ENCODE assay signal across 11 cellular contexts in the genomic region with DNA sequence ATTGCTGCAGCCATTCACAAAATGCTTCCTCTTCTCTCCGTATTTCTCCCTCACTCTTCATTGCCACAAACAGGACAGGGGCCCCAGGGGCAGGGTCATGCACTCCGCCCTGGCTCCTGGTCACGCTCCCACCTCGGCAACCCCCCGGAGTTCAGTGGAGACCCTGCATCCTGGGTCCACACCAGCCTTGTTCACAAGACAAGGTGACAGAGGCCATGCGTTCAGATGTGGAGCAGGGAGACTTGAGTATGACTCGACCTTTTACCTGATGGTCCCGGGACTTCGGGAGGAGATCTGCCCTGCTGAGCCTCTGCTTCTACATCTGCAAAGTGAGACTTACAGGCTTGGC. TPM values are rescaled to one million over a fixed set of nuclear protein-coding genes. Genes with fewer than 3 reads are reported as not detected.
DNase-seq lines count a peak whose midpoint lies in the region; ATAC-seq and TF ChIP-seq lines count a peak whose summit lies in the region.
"Had no signal": no experiment of that assay in that cellular context is flagged by ENCODE, and none has a peak within 500 bp of the region (broad histone marks: within the 10 kb centered on the region; RNA-seq: fewer than 3 reads in every experiment).

No MANE protein-coding gene starts in this region.

- intact Hi-C loops in IMR-90 (cut with micrococcal nuclease) = loop anchor here (1.0 to 5.0 kb wide), 4 partner anchors 92 to 582 kb away; no protein-coding TSS in a partner anchor

- H3K36me3 ChIP-seq in IMR-90 (ENCODE audit: control insufficient read depth, insufficient read depth, low read length) = no peaks in the 10 kb centered on the region
- H3K36me3 ChIP-seq in adipocyte (ENCODE audit: control insufficient read depth, insufficient read depth, low read length, severe bottlenecking) = no peaks in the 10 kb centered on the region

- peaks cover 2% of the 10 kb centered on the region for H3K9me3 ChIP-seq in IMR-90 (ENCODE audit: control insufficient read depth, insufficient read depth, low read length)
- peaks cover 8% of the 10 kb centered on the region for H3K9me3 ChIP-seq in adipocyte (ENCODE audit: control insufficient read depth, low read length)

- TF ChIP-seq CTCF in IMR-90 (conservative IDR thresholded peaks at IDR 0.05; ENCODE audit: low read depth, low read length) (no peak), GM20000 (IDR thresholded peaks at IDR 0.05; ENCODE audit: extremely low read depth, missing control alignments) (no peak)

- peaks cover 3 to 26% (median 15%) of the 10 kb centered on the region in 5 donors for H3K27me3 Mint-ChIP-seq in naive thymus-derived CD8-positive, alpha-beta T cell

- H3K27ac ChIP-seq in IMR-90 (ENCODE audit: insufficient read depth, low read length) = no peak overlapping the region

- H3K27ac Mint-ChIP-seq in naive thymus-derived CD8-positive, alpha-beta T cell = peak overlapping the region in 1 of 10 donors; percentile 64
- H3K27ac Mint-ChIP-seq: activated B cell treated with CpG ODN at 0.5 μM for 24 hours, progenitor cell of endocrine pancreas had no signal

- no peaks in the 10 kb centered on the region for H4K20me1 ChIP-seq in IMR-90 (ENCODE audit: insufficient read depth, low read length)

- no peak overlapping the region for H2AK9ac ChIP-seq in IMR-90 (replicated peaks; ENCODE audit: low read depth, low read length, poor library complexity)

- no peak overlapping the region for H4K91ac ChIP-seq in IMR-90 (ENCODE audit: insufficient read depth, low read depth, low read length)

- no TSS peak for BruUV-seq in IMR-90 (replicated peaks; lab: Mats Ljungman, UMichigan)

- H3K79me1 ChIP-seq in IMR-90 (ENCODE audit: low read depth in 1 of 2, low read length in 2 of 2) = no peaks in the 10 kb centered on the region

- no peak overlapping the region for H4K8ac ChIP-seq in IMR-90 (ENCODE audit: low read depth in 2 of 2, low read length in 2 of 2)

- H4K5ac ChIP-seq in IMR-90 (ENCODE audit: low read depth, low read length) = no peak overlapping the region

- H3K9ac ChIP-seq in IMR-90 (ENCODE audit: low read depth, low read length) (no peak overlapping the region), adipocyte (ENCODE audit: low read length) (peak overlapping the region; percentile 18)

- POLR2A ChIA-PET in IMR-90 (lab: Charles Lee; ENCODE audit: unreplicated experiment) = no interaction called here
- POLR2A ChIA-PET in naive thymus-derived CD8-positive, alpha-beta T cell (lab: Charles Lee) = no interaction called here

- H3K14ac ChIP-seq in IMR-90 (replicated peaks; ENCODE audit: low read depth, low read length) = no peak overlapping the region

- H3K36me3 Mint-ChIP-seq in naive thymus-derived CD8-positive, alpha-beta T cell = no peaks in the 10 kb centered on the region

- peak; percentile 8 for DNase-seq in Ammon's horn (ENCODE audit: low spot score)
- no peak for DNase-seq in IMR-90
- no peak for DNase-seq in adipocyte (ENCODE audit: low read depth)
- DNase-seq in naive thymus-derived CD8-positive, alpha-beta T cell = no peak
- DNase-seq in GM20000 (ENCODE audit: low spot score) = no peak
- DNase-seq in cortex of kidney (lab: John Stamatoyannopoulos, UW) = no peak

- no peak overlapping the region for H3K23ac ChIP-seq in IMR-90 (ENCODE audit: low read depth, low read length)

- no peak for ATAC-seq in IMR-90 (ENCODE audit: low read depth)
- no peak for ATAC-seq in naive thymus-derived CD8-positive, alpha-beta T cell
- ATAC-seq in HG03045 (IDR thresholded peaks at IDR 0.05; ENCODE audit: unreplicated experiment) = no peak
- no peak for ATAC-seq in HG03460 (IDR thresholded peaks at IDR 0.05; ENCODE audit: unreplicated experiment)

- CTCF ChIA-PET in IMR-90 (lab: Yijun Ruan, JAX) = interaction anchor here (1.9 kb wide), 1 partner anchor 13 kb away, joined by 6 read pairs; no protein-coding TSS in a partner anchor

- H3K4me1 Mint-ChIP-seq in naive thymus-derived CD8-positive, alpha-beta T cell = peaks cover 5 to 27% (median 15%) of the 10 kb centered on the region in 4 donors

- in situ Hi-C loops in IMR-90 (cut with MboI; ENCODE audit: low sequenced_read_pairs) = no loop called here

- TF ChIP-seq POLR2A in IMR-90 (IDR thresholded peaks at IDR 0.05; ENCODE audit: low read depth, low read length) = no peak

- dilution Hi-C loops in IMR-90 (cut with HindIII; ENCODE audit: low sequenced_read_pairs, unreplicated experiment) = no loop called here

- H3K9me3 Mint-ChIP-seq in naive thymus-derived CD8-positive, alpha-beta T cell = peaks cover 0 to under 1% (median 0%) of the 10 kb centered on the region in 9 donors
- H3K9me3 Mint-ChIP-seq: activated B cell treated with CpG ODN at 0.5 μM for 24 hours had no signal

- H2BK5ac ChIP-seq in IMR-90 (ENCODE audit: low read depth, low read length, poor library complexity, severe bottlenecking) = no peak overlapping the region

- no peak overlapping the region for H2BK15ac ChIP-seq in IMR-90 (ENCODE audit: low read depth, low read length)

- no peaks in the 10 kb centered on the region for H3K9me1 ChIP-seq in IMR-90 (ENCODE audit: insufficient read depth, low read length)

- H3K4me2 ChIP-seq in IMR-90 (ENCODE audit: low read depth, low read length) = no peak overlapping the region; the same call in 1 of the 2 replicates

- no peak overlapping the region for H3K18ac ChIP-seq in IMR-90 (ENCODE audit: low read depth, low read length)

- 83% methylated on average over 2 of the region's 9 CpGs; no CpG with 5 or more reads in 1 of the 2 experiments for WGBS in IMR-90 (ENCODE audit: extremely low coverage in 2 of 2, insufficient read length in 1 of 2), 2 experiments

- no peak overlapping the region for H3K4ac ChIP-seq in IMR-90 (ENCODE audit: low read depth, low read length)

- H3K27me3 ChIP-seq in IMR-90 (ENCODE audit: control insufficient read depth, insufficient read depth, low read length) (peaks cover 32% of the 10 kb centered on the region), adipocyte (replicated peaks; ENCODE audit: control insufficient read depth, insufficient read depth, low read length) (peaks cover 17% of the 10 kb centered on the region)

- H3K4me3 ChIP-seq in IMR-90 (ENCODE audit: insufficient read depth, low read depth, low read length) = no peak overlapping the region
- H3K4me3 ChIP-seq in adipocyte (ENCODE audit: low read length) = peak overlapping the region; percentile 64

- H2AFZ ChIP-seq in IMR-90 (replicated peaks; ENCODE audit: low read length, poor library complexity) = peak overlapping the region; percentile 93

- H2BK120ac ChIP-seq in IMR-90 (ENCODE audit: low read depth, low read length) = no peak overlapping the region

- no peak overlapping the region for H2AK5ac ChIP-seq in IMR-90 (ENCODE audit: low read depth, low read length)

- no peak overlapping the region for H3K56ac ChIP-seq in IMR-90 (ENCODE audit: extremely low read depth, insufficient read depth, low read length)

- no peak overlapping the region for H2BK20ac ChIP-seq in IMR-90 (ENCODE audit: low read depth, low read length)

- H3K4me3 Mint-ChIP-seq in naive thymus-derived CD8-positive, alpha-beta T cell = peak overlapping the region; percentile 45 to 76 (median 66)
- H3K4me3 Mint-ChIP-seq: activated B cell treated with CpG ODN at 0.5 μM for 24 hours had no signal

- H3K4me1 ChIP-seq in IMR-90 (ENCODE audit: control insufficient read depth, insufficient read depth, low read length) = peaks cover 2% of the 10 kb centered on the region; the same call in 1 of the 2 replicates
- H3K4me1 ChIP-seq in adipocyte (ENCODE audit: control insufficient read depth, insufficient read depth, low read length) = peaks cover 10% of the 10 kb centered on the region

- TF ChIP-seq RAD21 in IMR-90 (IDR thresholded peaks at IDR 0.05; ENCODE audit: low read length) = no peak

TF ChIP-seq in IMR-90, 13 proteins besides CTCF, POLR2A, EP300 and RAD21:
- TF ChIP-seq BHLHE40 (IDR thresholded peaks at IDR 0.05; ENCODE audit: low read depth, low read length) (no peak), USF2 (IDR thresholded peaks at IDR 0.05; ENCODE audit: low read depth, low read length) (no peak), MAFK (IDR thresholded peaks at IDR 0.05; ENCODE audit: low read depth, low read length) (no peak), RCOR1 (IDR thresholded peaks at IDR 0.05; ENCODE audit: insufficient replicate concordance, low read length) (no peak), CEBPB (IDR thresholded peaks at IDR 0.05; ENCODE audit: low read depth, low read length) (no peak), MAZ (IDR thresholded peaks at IDR 0.05; ENCODE audit: borderline replicate concordance, low read depth, low read length) (no peak), MXI1 (IDR thresholded peaks at IDR 0.05; ENCODE audit: borderline replicate concordance, low read depth, low read length) (no peak)
TF ChIP-seq in IMR-90: peak in this region for 0.

RNA-seq across cellular contexts. Expression of gene ANKRD60, which starts 49.4 kb away (rescaled TPM):
- total RNA-seq in IMR-90 (2012; rRNA removed) = not detected in 2 replicates
- not detected in 2 replicates for polyA plus RNA-seq in IMR-90 (2012; rRNA removed)
- not detected in 2 replicates for polyA plus RNA-seq in IMR-90 (2012; cell fraction: cytosol; rRNA removed)
- polyA plus RNA-seq in IMR-90 (2012; cell fraction: nucleus; rRNA removed; ENCODE audit: low replicate concordance) = not detected in 2 replicates
- total RNA-seq in naive thymus-derived CD8-positive, alpha-beta T cell = not detected
- polyA plus RNA-seq in naive thymus-derived CD8-positive, alpha-beta T cell = not detected
- total RNA-seq: activated B cell treated with CpG ODN at 0.5 μM for 24 hours, H7, progenitor cell of endocrine pancreas had no signal
